In the genomic region with DNA sequence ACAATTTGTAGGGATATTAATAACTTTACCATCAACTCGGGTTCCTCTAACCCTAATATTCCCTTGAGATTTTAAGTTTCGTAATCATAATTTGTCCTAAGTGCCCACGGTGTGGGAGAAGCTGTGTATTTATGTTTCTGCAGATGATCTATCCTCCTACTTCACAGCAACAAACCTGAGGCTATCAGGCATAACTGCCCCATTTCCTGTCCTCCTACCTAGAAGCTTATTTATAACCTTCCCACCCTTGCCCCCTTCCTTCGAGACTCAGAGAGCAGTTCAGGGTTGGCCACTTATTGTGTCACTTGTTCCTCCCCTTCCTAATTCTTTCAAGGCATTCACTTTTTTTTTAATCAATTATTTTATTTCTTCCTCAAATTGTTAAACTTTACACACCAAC, we compare ENCODE assay signal across 24 cellular contexts. TPM values are rescaled to one million over a fixed set of nuclear protein-coding genes. Genes with fewer than 3 reads are reported as not detected.
DNase-seq lines count a peak whose midpoint lies in the region; ATAC-seq and TF ChIP-seq lines count a peak whose summit lies in the region.
"Had no signal": no experiment of that assay in that cellular context is flagged by ENCODE, and none has a peak within 500 bp of the region (broad histone marks: within the 10 kb centered on the region; RNA-seq: fewer than 3 reads in every experiment).

No MANE protein-coding gene starts in this region.

- peak; percentile 42 for DNase-seq in activated CD8-positive, alpha-beta memory T cell treated with anti-CD3 and anti-CD28 coated beads for 24 hours
- no peak for DNase-seq in activated CD8-positive, alpha-beta memory T cell treated with anti-CD3 and anti-CD28 coated beads, Interleukin-2, amount 50 U/mL, for 48 hours
- DNase-seq in stimulated activated naive B cell treated with anti-CD40 and anti-IgM and Interleukin-4, amounts not matched to agents 10 μg/mL and 1 μg/mL and 100 μg/mL, for 72 hours: peak; percentile 26
- DNase-seq in SIG-M5 (lab: John Stamatoyannopoulos, UW) (no peak), prostate gland (ENCODE audit: low spot score) (no peak), chondrocyte (ENCODE audit: low spot score) (no peak)
- DNase-seq: adrenal gland; caudate nucleus; DMS53; effector memory CD4-positive, alpha-beta T cell; HFFc6; kidney glomerular epithelial cell; NCI-H774; RPMI8226; stimulated activated CD4-positive, alpha-beta T cell treated with anti-CD3 and anti-CD28 coated beads, Interleukin-4, amount 100 ng/mL, for 24 hours; T-cell; upper lobe of left lung had no signal

- WGBS in prostate gland: 67% methylated on average over 4 of the region's 4 CpGs

- no peaks in the 10 kb centered on the region for H3K27me3 ChIP-seq in prostate gland (replicated peaks; ENCODE audit: insufficient read depth)
- H3K27me3 ChIP-seq: adrenal gland, upper lobe of left lung had no signal

- intact Hi-C loops in prostate gland (cut with DNase I): no loop called here

- no peaks in the 10 kb centered on the region for H3K4me1 ChIP-seq in prostate gland (replicated peaks)
- H3K4me1 ChIP-seq: adrenal gland had no signal

- no peaks in the 10 kb centered on the region for H3K36me3 Mint-ChIP-seq in stimulated activated naive B cell treated with anti-CD40 and anti-IgM and Interleukin-4, amounts not matched to agents 10 μg/mL and 1 μg/mL and 100 μg/mL, for 72 hours
- H3K36me3 Mint-ChIP-seq in chondrocyte (ENCODE audit: low read depth): no peaks in the 10 kb centered on the region
- H3K36me3 Mint-ChIP-seq: T-cell had no signal

- no peak overlapping the region for H3K27ac ChIP-seq in prostate gland
- H3K27ac ChIP-seq: 22Rv1, adrenal gland, C4-2B, upper lobe of left lung, VCaP had no signal

- no peaks in the 10 kb centered on the region for H3K9me3 ChIP-seq in prostate gland
- H3K9me3 ChIP-seq: adrenal gland, upper lobe of left lung had no signal

- H3K36me3 ChIP-seq in prostate gland: no peaks in the 10 kb centered on the region
- H3K36me3 ChIP-seq: adrenal gland, upper lobe of left lung had no signal

- H3K27ac Mint-ChIP-seq in stimulated activated naive B cell treated with anti-CD40 and anti-IgM and Interleukin-4, amounts not matched to agents 10 μg/mL and 1 μg/mL and 100 μg/mL, for 72 hours: no peak overlapping the region
- no peak overlapping the region for H3K27ac Mint-ChIP-seq in chondrocyte (ENCODE audit: unreplicated experiment)
- H3K27ac Mint-ChIP-seq: activated T-helper 2 cell treated with anti-CD3 and anti-CD28 coated beads, Interferon-gamma antibody, Interleukin-2, Interleukin-4, amounts not matched to agents 10 μg/mL and 5 μg/mL and 100 μg/mL, durations not matched to agents 14 hours and 24 hours and 36 hours; HFFc6; T-cell had no signal

- H3K4me3 ChIP-seq in prostate gland: no peak overlapping the region
- H3K4me3 ChIP-seq: adrenal gland, upper lobe of left lung had no signal

- no peak for TF ChIP-seq POLR2A in prostate gland (IDR thresholded peaks at IDR 0.05)

- TF ChIP-seq CTCF in prostate gland (IDR thresholded peaks at IDR 0.05) (no peak), chondrocyte (IDR thresholded peaks at IDR 0.05) (no peak)

- peak; percentile 39 for ATAC-seq in GM21786 (IDR thresholded peaks at IDR 0.05; ENCODE audit: unreplicated experiment)
- ATAC-seq in HG03432 (IDR thresholded peaks at IDR 0.05; ENCODE audit: unreplicated experiment): peak; percentile 53
- ATAC-seq in stimulated activated naive B cell treated with anti-CD40 and anti-IgM and Interleukin-4, amounts not matched to agents 10 μg/mL and 1 μg/mL and 100 μg/mL, for 72 hours (replicated peaks): peak; percentile 27 to 38
- ATAC-seq: sciatic nerve, T-cell had no signal

- no peaks in the 10 kb centered on the region for H3K27me3 Mint-ChIP-seq in stimulated activated naive B cell treated with anti-CD40 and anti-IgM and Interleukin-4, amounts not matched to agents 10 μg/mL and 1 μg/mL and 100 μg/mL, for 72 hours
- peaks cover 3% of the 10 kb centered on the region for H3K27me3 Mint-ChIP-seq in chondrocyte (ENCODE audit: low read depth)
- H3K27me3 Mint-ChIP-seq: T-cell had no signal

- H3K9me3 Mint-ChIP-seq in stimulated activated naive B cell treated with anti-CD40 and anti-IgM and Interleukin-4, amounts not matched to agents 10 μg/mL and 1 μg/mL and 100 μg/mL, for 72 hours: peaks cover 2 to 4% of the 10 kb centered on the region in 2 donors
- no peaks in the 10 kb centered on the region for H3K9me3 Mint-ChIP-seq in chondrocyte (ENCODE audit: low read depth)
- H3K9me3 Mint-ChIP-seq: HFFc6, T-cell had no signal

- H3K4me3 Mint-ChIP-seq in stimulated activated naive B cell treated with anti-CD40 and anti-IgM and Interleukin-4, amounts not matched to agents 10 μg/mL and 1 μg/mL and 100 μg/mL, for 72 hours: no peak overlapping the region
- H3K4me3 Mint-ChIP-seq in chondrocyte (ENCODE audit: unreplicated experiment): no peak overlapping the region
- H3K4me3 Mint-ChIP-seq: HFFc6, T-cell had no signal

- peaks cover 21 to 25% of the 10 kb centered on the region in 2 donors for H3K4me1 Mint-ChIP-seq in stimulated activated naive B cell treated with anti-CD40 and anti-IgM and Interleukin-4, amounts not matched to agents 10 μg/mL and 1 μg/mL and 100 μg/mL, for 72 hours
- H3K4me1 Mint-ChIP-seq in chondrocyte (ENCODE audit: low read depth): peaks cover 13% of the 10 kb centered on the region

RNA-seq across cellular contexts. Expression of a gene that starts 29.6 kb away (rescaled TPM):
- total RNA-seq in prostate gland: 10 to 100 TPM in 1 of 2 donors, 1 to 10 TPM in 1; 3.3 to 11.3 TPM
- not detected in 3 replicates for total RNA-seq in chondrocyte
- total RNA-seq: HFFc6 had no signal

Comparison
In these comparisons a context has a peak if more than half of its experiments do, and no peak if none do; other contexts are left out.
1. DNase-seq: peak in activated CD8-positive, alpha-beta memory T cell treated with anti-CD3 and anti-CD28 coated beads for 24 hours (single experiment) and stimulated activated naive B cell treated with anti-CD40 and anti-IgM and Interleukin-4, amounts not matched to agents 10 μg/mL and 1 μg/mL and 100 μg/mL, for 72 hours (single experiment); none in activated CD8-positive, alpha-beta memory T cell treated with anti-CD3 and anti-CD28 coated beads, Interleukin-2, amount 50 U/mL, for 48 hours (single experiment), SIG-M5 (single experiment), prostate gland (single experiment) and chondrocyte (single experiment).
2. Peak in every context shown above with its lines, with median percentiles within 50 percentile points of each other: ATAC-seq.